In genomic region chr1:176374967-176375569, GRCh38 we compare ENCODE assay signal across 8 cellular contexts.
DNase-seq lines count a peak whose midpoint lies in the region; ATAC-seq and TF ChIP-seq lines count a peak whose summit lies in the region.

No MANE protein-coding gene starts in this region.

- no peak for TF ChIP-seq POLR2A in lower leg skin (IDR thresholded peaks at IDR 0.05)

- no peaks in the 10 kb centered on the region for H3K36me3 ChIP-seq in BE2C

- WGBS in lower leg skin, 2 donors, result 17% methylated on average over 7 of the region's 7 CpGs

- no peaks in the 10 kb centered on the region for H3K9me3 ChIP-seq in BE2C

- no peaks in the 10 kb centered on the region for H3K4me1 ChIP-seq in BE2C

- intact Hi-C loops in lower leg skin (cut with DNase I; ENCODE audit: low total_unique reads), result no loop called here

- H3K27me3 ChIP-seq in BE2C, result no peaks in the 10 kb centered on the region

- H3K4me3 ChIP-seq in BE2C (ENCODE audit: low read depth, low read length) (no peak overlapping the region), lower leg skin (ENCODE audit: low read depth, poor library complexity, severe bottlenecking) (no peak overlapping the region)

- TF ChIP-seq CTCF in BE2C (IDR thresholded peaks at IDR 0.05; ENCODE audit: low read depth, low read length) (peak; percentile 97), lower leg skin (IDR thresholded peaks at IDR 0.05) (peak in 1 of 3 donors; percentile 34)

- DNase-seq in BE2C, result peak; percentile 73
- peak; percentile 67 for DNase-seq in NCI-H345 (lab: John Stamatoyannopoulos, UW)
- DNase-seq in activated CD4-positive, alpha-beta T cell treated with anti-CD3 and anti-CD28 coated beads for 24 hours (ENCODE audit: low read depth in 2 of 2), result peak; percentile 32 to 65
- peak; percentile 4 to 66 for DNase-seq in dermis microvascular lymphatic vessel endothelial cell (ENCODE audit: low read depth in 2 of 2)
- DNase-seq in lower leg skin (ENCODE audit: low spot score in 2 of 2), result peak; percentile 69 to 94
- DNase-seq in stimulated activated CD8-positive, alpha-beta memory T cell treated with anti-CD3 and anti-CD28 coated beads, Interleukin-12 subunit alpha, Interleukin-12 subunit beta, amount 100 ng/mL, for 1 hour (ENCODE audit: low read depth), result peak; percentile 17

- ATAC-seq in GM19025 (IDR thresholded peaks at IDR 0.05; ENCODE audit: low read depth, unreplicated experiment) (peak; percentile 63), HG03159 (IDR thresholded peaks at IDR 0.05; ENCODE audit: unreplicated experiment) (peak; percentile 96)

Comparison
In these comparisons a context has a peak if more than half of its experiments do, and no peak if none do; other contexts are left out.
1. DNase-seq: peak in every context shown above with its lines; median percentile 82 in lower leg skin; 73 in BE2C; 67 in NCI-H345; 48 in activated CD4-positive, alpha-beta T cell treated with anti-CD3 and anti-CD28 coated beads for 24 hours; 35 in dermis microvascular lymphatic vessel endothelial cell; 17 in stimulated activated CD8-positive, alpha-beta memory T cell treated with anti-CD3 and anti-CD28 coated beads, Interleukin-12 subunit alpha, Interleukin-12 subunit beta, amount 100 ng/mL, for 1 hour.